25 cellular contexts compared by ENCODE assay signal in the genomic region with DNA sequence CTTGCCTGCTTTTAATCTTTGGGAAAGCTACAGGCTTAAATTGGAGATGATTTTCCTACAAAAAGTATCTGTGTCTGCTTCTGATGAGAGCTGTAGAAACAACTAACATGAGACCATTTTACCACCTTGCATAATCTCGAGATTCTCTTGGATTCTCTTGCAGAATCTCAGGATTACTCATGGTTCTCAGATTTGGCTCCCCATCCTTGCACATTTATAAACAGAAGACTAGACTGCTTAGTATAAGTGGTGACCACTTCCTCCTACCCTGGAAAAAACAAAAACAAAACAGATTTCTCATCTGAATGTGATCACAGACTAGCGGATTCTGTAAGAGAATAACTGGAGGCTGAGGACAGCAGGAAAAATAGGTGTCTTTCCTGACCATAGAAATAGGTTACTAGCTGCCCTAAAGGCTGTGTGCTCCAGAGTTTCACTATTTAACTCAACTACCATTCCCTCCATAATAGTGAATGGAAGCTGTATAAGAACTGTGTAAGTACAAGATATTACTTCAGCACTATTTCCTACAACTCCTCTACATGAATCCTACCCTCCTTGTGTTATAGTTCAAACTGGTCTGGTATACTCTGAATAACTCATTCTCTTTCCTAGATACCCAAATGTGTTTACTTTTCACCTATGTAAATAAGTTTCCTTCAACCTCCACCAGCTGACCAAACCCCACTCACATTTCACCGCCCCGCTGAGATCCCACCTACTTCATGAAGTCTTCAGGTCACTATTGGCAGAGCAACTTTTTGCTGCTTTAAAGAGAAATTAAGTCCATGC.
DNase-seq lines count a peak whose midpoint lies in the region; ATAC-seq and TF ChIP-seq lines count a peak whose summit lies in the region.
"Had no signal": no experiment of that assay in that cellular context is flagged by ENCODE, and none has a peak within 500 bp of the region (broad histone marks: within the 10 kb centered on the region; RNA-seq: fewer than 3 reads in every experiment).

No MANE protein-coding gene starts in this region.

- H3K27ac ChIP-seq in RWPE2 (ENCODE audit: poor library complexity, severe bottlenecking) = no peak overlapping the region
- H3K27ac ChIP-seq: epithelial cell of prostate, HL-60, Peyer's patch, spleen, testis, uterus had no signal

- intact Hi-C loops in left colon (cut with DNase I, micrococcal nuclease) = no loop called here

- TF ChIP-seq CTCF in AG09319 (IDR thresholded peaks at IDR 0.05; ENCODE audit: low read depth, low read length) = no peak
- no peak for TF ChIP-seq CTCF in RWPE2 (IDR thresholded peaks at IDR 0.05; ENCODE audit: poor library complexity, severe bottlenecking)

- no peak overlapping the region for H3K4me3 ChIP-seq in RWPE2 (ENCODE audit: severe bottlenecking)
- H3K4me3 ChIP-seq: K562, Peyer's patch, spleen, testis, uterus had no signal

- no peaks in the 10 kb centered on the region for H3K9me3 ChIP-seq in RWPE2 (ENCODE audit: severe bottlenecking)
- H3K9me3 ChIP-seq: Peyer's patch, spleen, testis, uterus had no signal

- H3K4me1 ChIP-seq in RWPE2 (ENCODE audit: insufficient read depth, poor library complexity, severe bottlenecking) = no peaks in the 10 kb centered on the region
- H3K4me1 ChIP-seq: Peyer's patch, spleen, testis, uterus had no signal

- ATAC-seq in RWPE2 (ENCODE audit: low read depth) (peak; percentile 38; the same call in 1 of the 3 replicates), left colon (peak; percentile 55), GM19035 (IDR thresholded peaks at IDR 0.05; ENCODE audit: unreplicated experiment) (no peak)
- ATAC-seq: activated CD8-positive, alpha-beta memory T cell treated with anti-CD3 and anti-CD28 coated beads, Interleukin-2, amount 10 ng/mL, durations not matched to agents 7 days and 5 days; activated naive CD4-positive, alpha-beta T cell treated with anti-CD3 and anti-CD28 coated beads, Interleukin-2, amount 50 U/mL, for 72 hours; K562 had no signal

- H3K36me3 ChIP-seq in RWPE2 (ENCODE audit: low read depth) = no peaks in the 10 kb centered on the region
- H3K36me3 ChIP-seq: Peyer's patch, spleen, uterus had no signal

- DNase-seq in AG09319 (ENCODE audit: extremely low read depth, low read depth) = peak; percentile 5
- DNase-seq in HCEC 1CT = peak; percentile 57
- no peak for DNase-seq in RWPE2 (ENCODE audit: low spot score)
- DNase-seq in left colon = no peak
- DNase-seq in NCI-H1694 (lab: John Stamatoyannopoulos, UW) = no peak
- no peak for DNase-seq in GM19240 (ENCODE audit: insufficient read length, low spot score)
- no peak for DNase-seq in NCI-H1436 treated with DMSO at 0.1 percent for 48 hours (lab: John Stamatoyannopoulos, UW)
- DNase-seq: activated CD4-positive, alpha-beta T cell treated with anti-CD3 and anti-CD28 coated beads, Interleukin-2, amount 10 ng/mL, durations not matched to agents 24 days and 14 days; activated CD8-positive, alpha-beta memory T cell treated with anti-CD3 and anti-CD28 coated beads, Interleukin-2, amount 10 ng/mL, durations not matched to agents 7 days and 5 days; CD4-positive, CD25-positive, alpha-beta regulatory T cell; DND-41; GOT3; NCI-H187 treated with DMSO at 0.1 percent for 48 hours; NCI-H226; Peyer's patch; spleen; stimulated activated CD4-positive, alpha-beta T cell treated with anti-CD3 and anti-CD28 coated beads, Interleukin-4, amount 100 ng/mL, for 1 hour; stimulated activated naive CD4-positive, alpha-beta T cell; testis; uterus had no signal

- H3K27me3 ChIP-seq in RWPE2 (ENCODE audit: insufficient read depth, poor library complexity, severe bottlenecking) = peaks cover 59% of the 10 kb centered on the region
- H3K27me3 ChIP-seq: Peyer's patch, testis, uterus had no signal

Comparison
In these comparisons a context has a peak if more than half of its experiments do, and no peak if none do; other contexts are left out.
1. DNase-seq: peak in AG09319 (single experiment) and HCEC 1CT (single experiment); none in RWPE2 (single experiment), left colon (0 of 2), NCI-H1694 (single experiment), GM19240 (single experiment) and NCI-H1436 treated with DMSO at 0.1 percent for 48 hours (single experiment).